Comparison of ENCODE assay signal across 8 cellular contexts in the genomic region with DNA sequence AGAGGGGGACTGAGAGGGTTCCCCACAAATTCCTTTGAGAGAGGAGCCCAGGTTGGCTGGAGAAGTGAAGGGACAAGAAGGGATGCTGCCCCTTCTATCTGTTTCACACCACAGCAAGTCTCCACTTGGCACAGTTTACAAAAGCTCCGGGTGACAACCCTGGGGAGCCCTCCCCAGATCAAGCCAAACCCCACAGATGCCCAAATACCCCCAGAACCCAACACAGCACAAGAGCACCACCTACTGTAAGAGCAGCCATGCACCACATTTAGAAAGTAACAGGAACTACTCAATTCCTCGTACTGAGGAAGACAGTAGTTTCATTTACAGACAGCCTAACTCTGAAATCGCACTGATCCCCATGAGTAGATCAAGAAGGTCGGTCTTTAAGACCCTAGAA.
A peak's percentile ranks its signal among the peaks of the same experiment; 100 is the strongest.
DNase-seq lines count a peak whose midpoint lies in the region; ATAC-seq and TF ChIP-seq lines count a peak whose summit lies in the region.

No MANE protein-coding gene starts in this region.

- H3K4me3 ChIP-seq in heart left ventricle: no peak overlapping the region

- intact Hi-C loops in heart left ventricle (cut with DNase I): no loop called here

- WGBS in heart left ventricle, 4 donors: 77 to 84% (median 78%) methylated on average over 4 of the region's 4 CpGs

- H3K27ac Mint-ChIP-seq in activated naive CD8-positive, alpha-beta T cell treated with anti-CD3 and anti-CD28 coated beads for 36 hours: no peak overlapping the region

- peak; percentile 82 for DNase-seq in SIG-M5 treated with dmso at 0.1 percent for 504 hours (lab: John Stamatoyannopoulos, UW; ENCODE audit: unreplicated experiment)
- no peak for DNase-seq in SIG-M5 (lab: John Stamatoyannopoulos, UW)
- DNase-seq in NOMO-1 (lab: John Stamatoyannopoulos, UW; ENCODE audit: unreplicated experiment in 2 of 2): peak; percentile 34 to 42
- DNase-seq in activated naive CD8-positive, alpha-beta T cell treated with anti-CD3 and anti-CD28 coated beads for 36 hours: peak; percentile 29
- DNase-seq in stimulated activated CD4-positive, alpha-beta T cell treated with anti-CD3 and anti-CD28 coated beads, Interleukin-4, amount 100 ng/mL, for 24 hours: peak; percentile 27
- no peak for DNase-seq in heart left ventricle
- DNase-seq in kidney tubule cell (ENCODE audit: low spot score): no peak

- H3K27ac ChIP-seq in heart left ventricle: no peak overlapping the region

- TF ChIP-seq CTCF in heart left ventricle (IDR thresholded peaks at IDR 0.05): no peak

- H3K9me3 ChIP-seq in heart left ventricle: no peaks in the 10 kb centered on the region

- H3K36me3 Mint-ChIP-seq in activated naive CD8-positive, alpha-beta T cell treated with anti-CD3 and anti-CD28 coated beads for 36 hours: no peaks in the 10 kb centered on the region

- no peaks in the 10 kb centered on the region for H3K4me1 ChIP-seq in heart left ventricle

- no peaks in the 10 kb centered on the region for H3K27me3 ChIP-seq in heart left ventricle

- H3K36me3 ChIP-seq in heart left ventricle: peaks cover 0 to 14% (median 0%) of the 10 kb centered on the region in 9 donors

- H3K4me1 Mint-ChIP-seq in activated naive CD8-positive, alpha-beta T cell treated with anti-CD3 and anti-CD28 coated beads for 36 hours: peaks cover 8% of the 10 kb centered on the region

- no peaks in the 10 kb centered on the region for H3K27me3 Mint-ChIP-seq in activated naive CD8-positive, alpha-beta T cell treated with anti-CD3 and anti-CD28 coated beads for 36 hours

- no peak overlapping the region for H3K4me3 Mint-ChIP-seq in activated naive CD8-positive, alpha-beta T cell treated with anti-CD3 and anti-CD28 coated beads for 36 hours

- no peak for ATAC-seq in HG03457 (IDR thresholded peaks at IDR 0.05; ENCODE audit: unreplicated experiment)
- ATAC-seq in heart left ventricle: no peak

- TF ChIP-seq POLR2A in heart left ventricle (IDR thresholded peaks at IDR 0.05): no peak

- H3K9me3 Mint-ChIP-seq in activated naive CD8-positive, alpha-beta T cell treated with anti-CD3 and anti-CD28 coated beads for 36 hours: no peaks in the 10 kb centered on the region

Comparison
In these comparisons a context has a peak if more than half of its experiments do, and no peak if none do; other contexts are left out.
1. DNase-seq: peak in SIG-M5 treated with dmso at 0.1 percent for 504 hours (single experiment), NOMO-1 (2 of 2), activated naive CD8-positive, alpha-beta T cell treated with anti-CD3 and anti-CD28 coated beads for 36 hours (single experiment) and stimulated activated CD4-positive, alpha-beta T cell treated with anti-CD3 and anti-CD28 coated beads, Interleukin-4, amount 100 ng/mL, for 24 hours (single experiment); none in SIG-M5 (single experiment), heart left ventricle (0 of 5) and kidney tubule cell (single experiment).